In the genomic region with DNA sequence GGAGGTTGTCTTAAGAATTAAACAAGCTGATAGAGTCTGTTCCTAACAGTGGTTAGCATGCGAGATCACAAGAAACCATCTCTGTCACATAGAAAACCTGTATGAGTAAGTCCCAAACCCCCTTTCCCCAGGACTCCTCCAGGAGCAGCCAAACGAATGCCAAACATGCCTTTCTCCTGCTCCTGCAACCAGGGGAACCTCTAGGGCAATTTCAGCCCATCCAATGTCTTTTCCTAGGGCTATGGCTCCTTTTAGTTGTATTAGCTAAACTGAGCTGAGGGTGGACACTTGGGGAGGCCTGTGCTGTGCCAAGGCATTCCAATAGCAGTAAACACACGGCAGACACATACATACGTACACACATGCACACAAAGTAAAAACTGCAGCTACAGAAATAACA, we compare ENCODE assay signal across 15 cellular contexts. TPM values are rescaled to one million over a fixed set of nuclear protein-coding genes. Genes with fewer than 3 reads are reported as not detected.
DNase-seq lines count a peak whose midpoint lies in the region; ATAC-seq and TF ChIP-seq lines count a peak whose summit lies in the region.
"Had no signal": no experiment of that assay in that cellular context is flagged by ENCODE, and none has a peak within 500 bp of the region (broad histone marks: within the 10 kb centered on the region; RNA-seq: fewer than 3 reads in every experiment).

No MANE protein-coding gene starts in this region.

- H2BK15ac ChIP-seq in neuronal stem cell (ENCODE audit: low read length) = no peak overlapping the region

- no peaks in the 10 kb centered on the region for H3K36me3 ChIP-seq in HCT116 (ENCODE audit: control insufficient read depth in 1 of 2, insufficient read depth in 2 of 2, low read length in 2 of 2)
- peaks cover 11% of the 10 kb centered on the region for H3K36me3 ChIP-seq in adipocyte (ENCODE audit: control insufficient read depth, insufficient read depth, low read length, severe bottlenecking)
- H3K36me3 ChIP-seq in neuronal stem cell (replicated peaks in 1 of 2; ENCODE audit: control insufficient read depth in 2 of 2, insufficient read depth in 2 of 2, low read length in 2 of 2) = no peaks in the 10 kb centered on the region
- H3K36me3 ChIP-seq in right atrium auricular region = no peaks in the 10 kb centered on the region
- H3K36me3 ChIP-seq: brain microvascular endothelial cell, gastroesophageal sphincter, tibial nerve had no signal

- TSS peak; percentile 85 for BruUV-seq in HCT116 (replicated peaks; lab: Mats Ljungman, UMichigan)

- H3K4me3 ChIP-seq in AG04450 (ENCODE audit: low read depth, low read length) (no peak overlapping the region), HCT116 (replicated peaks in 1 of 2; ENCODE audit: low read depth in 1 of 2, low read length in 2 of 2) (no peak overlapping the region), adipocyte (ENCODE audit: low read length) (no peak overlapping the region), neuronal stem cell (ENCODE audit: low read length in 2 of 2) (no peak overlapping the region), right atrium auricular region (no peak overlapping the region)
- H3K4me3 ChIP-seq: gastroesophageal sphincter, tibial nerve had no signal

- no peak overlapping the region for H3K14ac ChIP-seq in neuronal stem cell (ENCODE audit: low read length)

- no peak overlapping the region for H2AK5ac ChIP-seq in neuronal stem cell (ENCODE audit: low read depth, low read length)

- H2BK120ac ChIP-seq in neuronal stem cell (ENCODE audit: low read depth, low read length) = no peak overlapping the region

- H3K79me2 ChIP-seq in HCT116 (ENCODE audit: insufficient read depth, low read length) = no peaks in the 10 kb centered on the region

- H4K20me1 ChIP-seq in HCT116 (ENCODE audit: insufficient read depth) = no peaks in the 10 kb centered on the region

- ATAC-seq in HCT116 (no peak), HG02981 (IDR thresholded peaks at IDR 0.05; ENCODE audit: unreplicated experiment) (no peak)
- ATAC-seq: gastroesophageal sphincter had no signal

- no peak overlapping the region for H3K4ac ChIP-seq in neuronal stem cell (ENCODE audit: low read length)

- H3K23ac ChIP-seq in neuronal stem cell (ENCODE audit: low read depth, low read length, poor library complexity) = no peak overlapping the region

- H3K27ac ChIP-seq in AG04450 (ENCODE audit: low read depth, low read length) (peak overlapping the region; percentile 34), HCT116 (ENCODE audit: low read depth, low read length) (no peak overlapping the region; the same call in 1 of the 2 replicates), neuronal stem cell (replicated peaks; ENCODE audit: low read length) (no peak overlapping the region), right atrium auricular region (no peak overlapping the region)
- H3K27ac ChIP-seq: C4-2B had no signal

- CTCF ChIA-PET in AG04450 (lab: Charles Lee) = interaction anchor here (0.7 to 1.5 kb wide), 4 partner anchors 9 to 284 kb away, joined by 3 to 6 read pairs (median 4); no protein-coding TSS in a partner anchor
- CTCF ChIA-PET in HCT116 (lab: Charles Lee) = interaction anchor here (0.8 to 4.1 kb wide), 13 partner anchors 10 to 285 kb away, joined by 3 to 33 read pairs (median 5); no protein-coding TSS in a partner anchor

- H3K9me3 ChIP-seq in AG04450 (ENCODE audit: control insufficient read depth, insufficient read depth, low read length) (no peaks in the 10 kb centered on the region), HCT116 (ENCODE audit: control insufficient read depth in 1 of 2, insufficient read depth in 1 of 2, low read depth in 1 of 2, low read length in 2 of 2) (no peaks in the 10 kb centered on the region), adipocyte (ENCODE audit: control insufficient read depth, low read length) (peaks cover 5% of the 10 kb centered on the region), neuronal stem cell (replicated peaks in 1 of 2; ENCODE audit: control insufficient read depth in 2 of 2, insufficient read depth in 1 of 2, low read depth in 1 of 2, low read length in 2 of 2) (no peaks in the 10 kb centered on the region), right atrium auricular region (no peaks in the 10 kb centered on the region)
- H3K9me3 ChIP-seq: gastroesophageal sphincter, tibial nerve had no signal

- DNase-seq in AG04450 (ENCODE audit: low read depth, low spot score) = no peak
- DNase-seq in HCT116 (ENCODE audit: low read depth, low spot score) = no peak
- peak; percentile 25 for DNase-seq in adipocyte (ENCODE audit: low read depth)
- no peak for DNase-seq in neuronal stem cell (ENCODE audit: low spot score)
- DNase-seq in KG1 (lab: John Stamatoyannopoulos, UW) = no peak
- no peak for DNase-seq in right atrium auricular region (ENCODE audit: low spot score)
- no peak for DNase-seq in middle frontal gyrus (ENCODE audit: extremely low spot score, low spot score)
- DNase-seq: brain microvascular endothelial cell; effector CD8-positive, alpha-beta T cell; GOT3; NCI-H345 had no signal

- H3K4me1 ChIP-seq in HCT116 (ENCODE audit: control insufficient read depth in 1 of 2, insufficient read depth in 2 of 2, low read length in 2 of 2) (peaks cover 27 to 42% of the 10 kb centered on the region in 2 experiments), adipocyte (ENCODE audit: control insufficient read depth, insufficient read depth, low read length) (peaks cover 38% of the 10 kb centered on the region), neuronal stem cell (ENCODE audit: control insufficient read depth in 2 of 2, insufficient read depth in 1 of 2, low read depth in 1 of 2, low read length in 2 of 2) (peaks cover 0 to 4% of the 10 kb centered on the region in 2 donors), right atrium auricular region (peaks cover 0 to 12% of the 10 kb centered on the region in 2 donors)

- POLR2A ChIA-PET in AG04450 (lab: Yijun Ruan, JAX) (no interaction called here), HCT116 (lab: Charles Lee) (interaction anchor here (1.1 to 2.4 kb wide), 3 partner anchors 14 to 285 kb away, joined by 3 to 10 read pairs (median 3); no protein-coding TSS in a partner anchor)

- WGBS in neuronal stem cell (ENCODE audit: extremely low coverage in 2 of 2, insufficient read length in 2 of 2, insufficient replicate concordance in 1 of 2), 2 donors = no CpG with 5 or more reads among the region's 4 CpGs

- no peak overlapping the region for H4K8ac ChIP-seq in neuronal stem cell (ENCODE audit: low read depth, low read length)

- TF ChIP-seq CTCF in AG04450 (IDR thresholded peaks at IDR 0.05; ENCODE audit: low read depth, low read length) (no peak), HCT116 (IDR thresholded peaks at IDR 0.05 in 2 of 3, conservative IDR thresholded peaks at IDR 0.05 in 1 of 3; ENCODE audit: borderline replicate concordance in 1 of 3, insufficient read depth in 1 of 3, low read depth in 2 of 3, low read length in 2 of 3) (no peak), right atrium auricular region (IDR thresholded peaks at IDR 0.05) (no peak)

- H2BK5ac ChIP-seq in neuronal stem cell (ENCODE audit: low read length) = no peak overlapping the region

- peak overlapping the region; percentile 62 for H3K4me2 ChIP-seq in HCT116 (ENCODE audit: low read length)
- H3K4me2 ChIP-seq in neuronal stem cell (ENCODE audit: insufficient read depth, low read length, poor library complexity, severe bottlenecking) = no peak overlapping the region

- H3K27me3 ChIP-seq in AG04450 (ENCODE audit: control insufficient read depth, insufficient read depth, low read length) = no peaks in the 10 kb centered on the region
- H3K27me3 ChIP-seq in HCT116 (ENCODE audit: insufficient read depth, low read length) = no peaks in the 10 kb centered on the region
- no peaks in the 10 kb centered on the region for H3K27me3 ChIP-seq in adipocyte (replicated peaks; ENCODE audit: control insufficient read depth, insufficient read depth, low read length)
- peaks cover 0 to 16% (median 0%) of the 10 kb centered on the region in 3 experiments for H3K27me3 ChIP-seq in neuronal stem cell (ENCODE audit: control insufficient read depth in 3 of 3, insufficient read depth in 3 of 3, low read depth in 1 of 3, low read length in 3 of 3)
- no peaks in the 10 kb centered on the region for H3K27me3 ChIP-seq in right atrium auricular region
- H3K27me3 ChIP-seq: brain microvascular endothelial cell, gastroesophageal sphincter, tibial nerve had no signal

- no peak for TF ChIP-seq POLR2A in HCT116 (IDR thresholded peaks at IDR 0.05; ENCODE audit: borderline replicate concordance, extremely low read depth, insufficient read depth, insufficient read length)

- no peaks in the 10 kb centered on the region for H3K79me1 ChIP-seq in neuronal stem cell (ENCODE audit: low read depth, low read length)

- no peak for TF ChIP-seq RAD21 in HCT116 (IDR thresholded peaks at IDR 0.05; ENCODE audit: low read depth)

- no peak overlapping the region for H2BK12ac ChIP-seq in neuronal stem cell (ENCODE audit: low read length)

- peak overlapping the region; percentile 35 for H3K18ac ChIP-seq in neuronal stem cell (ENCODE audit: low read length)

- RAD21 ChIA-PET in HCT116 (lab: Charles Lee; ENCODE audit: low non-redundant PET in 1 of 2, low total read pairs in 2 of 2, uncharacterized antibody in 2 of 2, unreplicated experiment in 2 of 2) = no interaction called here

- no peaks in the 10 kb centered on the region for H3K9me2 ChIP-seq in HCT116 (ENCODE audit: insufficient read depth)

- H4K91ac ChIP-seq in neuronal stem cell (ENCODE audit: low read depth, low read length, poor library complexity) = no peak overlapping the region

- intact Hi-C loops in HCT116 (cut with micrococcal nuclease) = loop anchor here (5.0 kb wide), 1 partner anchor 92 kb away; the partner anchor contains the start of gene PPARG

- 0 out of 2 replicates have a peak overlapping the region, but pooled peaks have one; percentile 8 for H3K9ac ChIP-seq in HCT116 (ENCODE audit: low read length)
- H3K9ac ChIP-seq in adipocyte (ENCODE audit: low read length) = no peak overlapping the region
- H3K9ac ChIP-seq in neuronal stem cell (ENCODE audit: low read depth, low read length, poor library complexity) = no peak overlapping the region

- H2AFZ ChIP-seq in HCT116 (ENCODE audit: low read depth, low read length, poor library complexity, severe bottlenecking) (no peak overlapping the region), neuronal stem cell (ENCODE audit: low read length) (no peak overlapping the region)

TF ChIP-seq in HCT116, 20 proteins besides CTCF, POLR2A, EP300 and RAD21 (continues in another document):
- TF ChIP-seq, protein P1, sequence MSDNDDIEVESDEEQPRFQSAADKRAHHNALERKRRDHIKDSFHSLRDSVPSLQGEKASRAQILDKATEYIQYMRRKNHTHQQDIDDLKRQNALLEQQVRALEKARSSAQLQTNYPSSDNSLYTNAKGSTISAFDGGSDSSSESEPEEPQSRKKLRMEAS (IDR thresholded peaks at IDR 0.05) = no peak
- TF ChIP-seq SP1 (IDR thresholded peaks at IDR 0.05; ENCODE audit: low read depth) = no peak
- no peak for TF ChIP-seq CEBPB (IDR thresholded peaks at IDR 0.05; ENCODE audit: low read depth)
- no peak for TF ChIP-seq JUND (IDR thresholded peaks at IDR 0.05)
- no peak for TF ChIP-seq ZFX (IDR thresholded peaks at IDR 0.05)

RNA-seq across cellular contexts. Expression of gene TIMP4, which starts 36.5 kb away (rescaled TPM):
- 2.9 and 3.6 TPM in 2 replicates for polyA plus RNA-seq in AG04450 (2011; rRNA removed)
- 3.3 and 3.4 TPM in 2 replicates for polyA minus RNA-seq in AG04450 (2011; rRNA and poly(A)+ RNA removed)
- not detected for total RNA-seq in HCT116 (2021; ENCODE audit: unreplicated experiment)
- 0.04 and 0.09 TPM in 2 replicates for polyA plus RNA-seq in HCT116 (2012)
- not detected for polyA plus RNA-seq in neuronal stem cell (2013, experiment 1 of 2)
- not detected for polyA plus RNA-seq in neuronal stem cell (2013, experiment 2 of 2)
- 10 to 100 TPM; 29.1 to 31.1 TPM for total RNA-seq in right atrium auricular region

Comparison
In these comparisons a context has a peak if more than half of its experiments do, and no peak if none do; other contexts are left out.
1. RNA of gene TIMP4, which starts 36.5 kb away (total RNA-seq): 29.1 to 31.1 TPM in right atrium auricular region; not detected in HCT116 (single experiment); every median in the first group is over 10 times any median in the second.